Comparison of ENCODE assay signal across 28 cellular contexts in genomic region chr15:41474436-41474835, GRCh38. TPM values are rescaled to one million over a fixed set of nuclear protein-coding genes. Genes with fewer than 3 reads are reported as not detected.
"Had no signal": no experiment of that assay in that cellular context is flagged by ENCODE, and none has a peak within 500 bp of the region (broad histone marks: within the 10 kb centered on the region; RNA-seq: fewer than 3 reads in every experiment).

No MANE protein-coding gene starts in this region.

- H3K27ac ChIP-seq: cardiac muscle cell, hepatocyte, tibial nerve, uterus had no signal

- H3K4me3 Mint-ChIP-seq: activated CD8-positive, alpha-beta T cell treated with anti-CD3 and anti-CD28 coated beads, Interleukin-2, amount 10 ng/mL, durations not matched to agents 7 days and 5 days; activated naive CD8-positive, alpha-beta T cell treated with anti-CD3 and anti-CD28 coated beads, Interleukin-2, amount 50 U/mL, for 24 hours; activated T-helper 1 cell treated with anti-CD3 and anti-CD28 coated beads, Interleukin-12 subunit alpha, Interleukin-12 subunit beta, Interleukin-2, Interleukin-4 antibody, amounts not matched to agents 30 ng/mL and 10 ng/mL and 1 ng/mL, durations not matched to agents 14 hours and 24 hours and 36 hours; immature natural killer cell; naive B cell; neural crest cell had no signal

- H3K36me3 ChIP-seq: uterus had no signal

- H3K27me3 ChIP-seq: cardiac muscle cell, hepatocyte, tibial nerve, uterus had no signal

- H3K27ac Mint-ChIP-seq: activated CD8-positive, alpha-beta T cell treated with anti-CD3 and anti-CD28 coated beads, Interleukin-2, amount 10 ng/mL, durations not matched to agents 7 days and 5 days; activated naive CD8-positive, alpha-beta T cell treated with anti-CD3 and anti-CD28 coated beads, Interleukin-2, amount 50 U/mL, for 24 hours; activated T-helper 1 cell treated with anti-CD3 and anti-CD28 coated beads, Interleukin-12 subunit alpha, Interleukin-12 subunit beta, Interleukin-2, Interleukin-4 antibody, amounts not matched to agents 30 ng/mL and 10 ng/mL and 1 ng/mL, durations not matched to agents 14 hours and 24 hours and 36 hours; immature natural killer cell; naive B cell had no signal

- H3K79me2 ChIP-seq: hepatocyte had no signal

- H3K4me1 Mint-ChIP-seq: naive B cell, neural crest cell had no signal

- DNase-seq: activated CD4-positive, alpha-beta T cell treated with anti-CD3 and anti-CD28 coated beads, Interleukin-2, amount 50 U/mL, for 1 hour; activated CD8-positive, alpha-beta T cell treated with anti-CD3 and anti-CD28 coated beads, Interleukin-2, amount 10 ng/mL, durations not matched to agents 7 days and 5 days; activated gamma-delta T cell; activated naive CD4-positive, alpha-beta T cell treated with anti-CD3 and anti-CD28 coated beads, Interleukin-2, amount 50 U/mL, for 16 hours; activated naive CD8-positive, alpha-beta T cell treated with anti-CD3 and anti-CD28 coated beads, Interleukin-2, amount 50 U/mL, for 24 hours; dermis blood vessel endothelial cell; effector memory CD4-positive, alpha-beta T cell; foreskin melanocyte; glutamatergic neuron; immature natural killer cell; left ventricle myocardium superior; midbrain; naive B cell; occipital lobe; posterior cingulate gyrus; stimulated activated CD4-positive, alpha-beta T cell treated with anti-CD3 and anti-CD28 coated beads, Interleukin-2, amount 100 ng/mL, for 48 hours; stimulated activated CD8-positive, alpha-beta memory T cell treated with anti-CD3 and anti-CD28 coated beads, Interleukin-4, amount 100 ng/mL, for 48 hours; stimulated activated naive CD4-positive, alpha-beta T cell; uterus had no signal

- H3K9me3 Mint-ChIP-seq: activated naive CD8-positive, alpha-beta T cell treated with anti-CD3 and anti-CD28 coated beads, Interleukin-2, amount 50 U/mL, for 24 hours; activated T-helper 1 cell treated with anti-CD3 and anti-CD28 coated beads, Interleukin-12 subunit alpha, Interleukin-12 subunit beta, Interleukin-2, Interleukin-4 antibody, amounts not matched to agents 30 ng/mL and 10 ng/mL and 1 ng/mL, durations not matched to agents 14 hours and 24 hours and 36 hours; immature natural killer cell; naive B cell had no signal

- H3K4me2 ChIP-seq: hepatocyte, smooth muscle cell had no signal

- H3K4me3 ChIP-seq: cardiac muscle cell, hepatocyte, smooth muscle cell, tibial nerve, uterus had no signal

- H3K4me1 ChIP-seq: tibial nerve, uterus had no signal

- H2AFZ ChIP-seq: hepatocyte had no signal

- H3K9me3 ChIP-seq: tibial nerve, uterus had no signal

- ATAC-seq: activated CD4-positive, CD25-positive, alpha-beta regulatory T cell treated with anti-CD3 and anti-CD28 coated beads, Interleukin-2, amount 50 U/mL, for 24 hours; activated CD8-positive, alpha-beta T cell treated with anti-CD3 and anti-CD28 coated beads, Interleukin-2, amount 10 ng/mL, durations not matched to agents 7 days and 5 days; activated naive CD8-positive, alpha-beta T cell treated with anti-CD3 and anti-CD28 coated beads, Interleukin-2, amount 50 U/mL, for 24 hours; esophagus mucosa; left ventricle myocardium superior; sciatic nerve had no signal

RNA-seq across cellular contexts. Expression of gene ITPKA, which starts 19.2 kb away (rescaled TPM):
- total RNA-seq: sciatic nerve, tibial nerve had no signal

RNA-seq across cellular contexts. Expression of gene LTK, which starts 39.2 kb away (rescaled TPM):
- total RNA-seq: dermis blood vessel endothelial cell, occipital lobe had no signal
